ENCODE assay signal across 28 cellular contexts in the genomic region with DNA sequence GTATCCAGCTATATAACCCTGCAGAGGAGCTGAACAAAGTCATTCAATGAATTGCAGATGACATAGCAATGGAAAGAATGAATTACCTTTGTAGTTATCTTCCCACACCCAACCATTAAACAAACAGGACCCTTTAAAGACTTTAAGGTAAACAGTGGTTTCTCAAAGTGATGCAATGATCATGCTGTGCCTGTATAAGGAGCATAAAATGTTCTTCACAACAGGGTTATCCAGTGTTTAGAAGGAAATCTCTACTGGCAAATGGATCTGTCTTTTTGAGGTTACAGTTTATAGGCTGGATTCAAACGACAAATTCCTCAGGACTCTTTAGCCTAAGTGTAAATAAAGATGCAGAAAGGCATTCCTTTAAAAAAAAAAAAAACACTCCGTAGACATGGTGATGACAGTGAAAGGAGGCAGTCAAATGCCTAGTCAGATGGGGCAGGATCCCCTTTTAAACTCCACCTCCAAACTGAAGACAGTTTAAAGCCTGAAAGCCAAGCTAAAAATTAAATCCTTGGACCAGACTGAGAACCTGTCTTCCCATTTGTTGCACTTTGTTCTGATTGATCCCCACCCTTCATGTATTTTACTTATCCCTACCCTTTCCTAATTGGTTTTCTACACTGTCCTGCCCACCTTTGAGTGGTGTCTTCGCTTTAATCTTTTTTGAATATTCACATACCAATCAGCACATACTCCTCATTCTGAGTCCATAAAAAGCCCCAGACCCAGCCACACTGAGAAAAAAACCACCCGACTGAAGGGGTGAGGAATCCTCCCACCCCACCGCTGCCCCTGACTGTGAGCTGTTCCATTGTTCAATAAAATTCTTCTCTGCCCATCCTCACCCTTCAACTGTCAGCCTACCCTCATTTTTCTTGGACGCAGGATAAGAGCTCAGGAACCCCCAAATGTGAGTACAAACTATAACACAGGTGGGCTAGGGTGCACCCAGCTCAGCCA.
DNase-seq lines count a peak whose midpoint lies in the region; ATAC-seq and TF ChIP-seq lines count a peak whose summit lies in the region.
"Had no signal": no experiment of that assay in that cellular context is flagged by ENCODE, and none has a peak within 500 bp of the region (broad histone marks: within the 10 kb centered on the region; RNA-seq: fewer than 3 reads in every experiment).

No MANE protein-coding gene starts in this region.

- peaks cover 28% of the 10 kb centered on the region for H3K4me1 ChIP-seq in HUES64 (ENCODE audit: insufficient read depth, low read length)
- no peaks in the 10 kb centered on the region for H3K4me1 ChIP-seq in adrenal gland (replicated peaks in 1 of 2)
- H3K4me1 ChIP-seq: lower lobe of right lung, spleen, upper lobe of right lung had no signal

- 57% methylated on average over 6 of the region's 6 CpGs for WGBS in HUES64
- 59 to 68% (median 63%) methylated on average over 6 of the region's 6 CpGs for WGBS in adrenal gland, 4 donors

- intact Hi-C loops in adrenal gland (cut with DNase I): no loop called here

- TF ChIP-seq CTCF in astrocyte of the spinal cord (IDR thresholded peaks at IDR 0.05; ENCODE audit: low read depth, low read length) (no peak), RWPE1 (conservative IDR thresholded peaks at IDR 0.05; ENCODE audit: low read depth) (no peak), adrenal gland (IDR thresholded peaks at IDR 0.05) (no peak)

- TF ChIP-seq POLR2A in adrenal gland (IDR thresholded peaks at IDR 0.05): no peak

- POLR2A ChIA-PET in RWPE1 (lab: Yijun Ruan, JAX; ENCODE audit: low non-redundant PET): no interaction called here

- H3K9me3 ChIP-seq in HUES64 (ENCODE audit: insufficient read depth, low read depth, low read length) (no peaks in the 10 kb centered on the region), adrenal gland (replicated peaks in 1 of 3) (no peaks in the 10 kb centered on the region)
- H3K9me3 ChIP-seq: lower lobe of right lung, spleen, upper lobe of right lung had no signal

- in situ Hi-C loops in Caki2 (cut with HindIII; ENCODE audit: low pct_unique_long_range_greater_than_20kb, low sequenced_read_pairs): no loop called here
- in situ Hi-C loops in astrocyte of the spinal cord (cut with HindIII; ENCODE audit: low sequenced_read_pairs): no loop called here

- CTCF ChIA-PET in RWPE1 (lab: Yijun Ruan, JAX): no interaction called here

- ATAC-seq in HG03135 (IDR thresholded peaks at IDR 0.05; ENCODE audit: unreplicated experiment): no peak
- ATAC-seq: activated CD8-positive, alpha-beta T cell treated with anti-CD3 and anti-CD28 coated beads for 36 hours; activated naive CD4-positive, alpha-beta T cell treated with anti-CD3 and anti-CD28 coated beads, Interleukin-2, amount 50 U/mL, for 72 hours; lower lobe of right lung; right cardiac atrium; stimulated activated effector memory CD8-positive, alpha-beta T cell treated with anti-CD3 and anti-CD28 coated beads, Interleukin-12 subunit alpha, Interleukin-12 subunit beta, amount 100 ng/mL, for 72 hours; upper lobe of right lung had no signal

- no peaks in the 10 kb centered on the region for H3K27me3 ChIP-seq in HUES64 (ENCODE audit: insufficient read depth, low read length)
- no peaks in the 10 kb centered on the region for H3K27me3 ChIP-seq in adrenal gland
- H3K27me3 ChIP-seq: spleen, upper lobe of right lung had no signal

- H3K4me3 ChIP-seq in HUES64 (ENCODE audit: low read length) (no peak overlapping the region), astrocyte of the spinal cord (ENCODE audit: low read depth, low read length) (no peak overlapping the region), adrenal gland (no peak overlapping the region)
- H3K4me3 ChIP-seq: lower lobe of right lung, spleen, upper lobe of right lung had no signal

- H3K27ac ChIP-seq in HUES64 (ENCODE audit: low read depth, low read length): peak overlapping the region; percentile 42
- H3K27ac ChIP-seq in RWPE1: no peak overlapping the region
- no peak overlapping the region for H3K27ac ChIP-seq in adrenal gland
- H3K27ac ChIP-seq: lower lobe of right lung, spleen, upper lobe of right lung had no signal

- H3K36me3 ChIP-seq in HUES64 (ENCODE audit: insufficient read depth, low read length): no peaks in the 10 kb centered on the region
- no peaks in the 10 kb centered on the region for H3K36me3 ChIP-seq in adrenal gland (replicated peaks in 1 of 2)
- H3K36me3 ChIP-seq: lower lobe of right lung, spleen, upper lobe of right lung had no signal

- peak overlapping the region; percentile 24; the same call in 1 of the 2 replicates for H3K9ac ChIP-seq in HUES64 (ENCODE audit: low read depth, low read length)

- peak; percentile 1 for DNase-seq in Caki2 (ENCODE audit: low read depth)
- peak; percentile 10 for DNase-seq in astrocyte of the spinal cord (ENCODE audit: low read depth, low spot score)
- peak; percentile 14 for DNase-seq in iPS-NIHi7 (ENCODE audit: extremely low spot score)
- no peak for DNase-seq in RWPE1 (ENCODE audit: low spot score)
- no peak for DNase-seq in DMS 273 (lab: John Stamatoyannopoulos, UW; ENCODE audit: unreplicated experiment)
- DNase-seq in adrenal gland: no peak
- DNase-seq: ACHN; activated CD4-positive, alpha-beta T cell treated with anti-CD3 and anti-CD28 coated beads for 1 hour; activated CD8-positive, alpha-beta T cell treated with anti-CD3 and anti-CD28 coated beads for 36 hours; anterior cingulate cortex; central memory CD4-positive, alpha-beta T cell; dermis blood vessel endothelial cell; GDM1; lower lobe of right lung; NCI-H1105 treated with DMSO at 0.1 percent for 48 hours; NCI-H2029 treated with DMSO at 0.1 percent for 48 hours; NCI-H226; NCI-H774; right cardiac atrium; RPMI8226; spleen; stimulated activated CD4-positive, alpha-beta T cell treated with anti-CD3 and anti-CD28 coated beads, Interleukin-4, amount 100 ng/mL, for 1 hour; T-helper 1 cell; upper lobe of right lung had no signal

Comparison
In these comparisons a context has a peak if more than half of its experiments do, and no peak if none do; other contexts are left out.
1. DNase-seq: peak in Caki2 (single experiment), astrocyte of the spinal cord (single experiment) and iPS-NIHi7 (single experiment); none in RWPE1 (single experiment), DMS 273 (single experiment) and adrenal gland (0 of 7).